Comparison of ENCODE assay signal across 8 cellular contexts in the genomic region with DNA sequence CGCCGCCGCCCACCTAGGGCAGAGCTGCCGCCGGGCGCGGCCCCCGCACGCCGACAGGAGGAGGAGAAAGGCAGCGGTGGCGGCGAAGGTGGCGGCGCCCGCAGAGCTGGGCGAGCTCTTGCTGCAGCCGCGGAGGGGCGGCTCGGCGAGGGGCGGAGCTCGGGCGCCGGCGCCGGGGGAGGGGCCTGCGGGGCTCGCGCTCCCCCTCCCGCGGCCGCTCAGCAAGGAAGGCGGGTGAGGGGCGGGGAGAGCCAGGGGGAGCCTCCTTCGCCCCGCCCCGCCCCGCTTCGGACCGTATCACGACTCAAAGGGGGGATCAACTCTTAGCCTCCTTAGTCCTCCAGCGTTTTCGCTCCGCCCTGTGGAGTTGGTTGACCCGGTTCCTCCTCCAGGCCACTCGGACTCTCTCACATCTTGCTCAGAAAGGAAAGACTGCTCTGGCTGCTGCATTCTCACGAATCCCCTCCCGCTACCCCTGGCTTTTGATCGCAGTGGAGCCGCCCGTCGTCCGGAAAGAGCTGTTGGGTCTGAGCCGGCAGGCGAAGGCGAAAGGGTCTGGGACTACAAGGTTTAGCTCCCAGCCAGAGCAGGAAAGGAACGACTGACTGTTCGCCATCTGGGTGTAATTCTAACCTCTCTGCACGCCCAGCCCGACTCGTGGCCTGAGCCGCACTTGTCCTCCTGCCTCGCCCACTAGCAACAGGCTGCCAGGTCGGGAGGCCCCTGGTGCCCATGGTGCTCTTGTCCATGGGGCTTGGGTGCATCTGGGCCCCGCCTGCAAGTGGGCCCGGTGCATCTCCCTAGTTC. TPM values are rescaled to one million over a fixed set of nuclear protein-coding genes. Genes with fewer than 3 reads are reported as not detected.
DNase-seq lines count a peak whose midpoint lies in the region; ATAC-seq and TF ChIP-seq lines count a peak whose summit lies in the region.

Gene ATP8A1, minus strand, starts transcription at position 120 of the 807 bp plus-strand sequence. CDS start 232 bp downstream, outside the sequence.

- POLR2A ChIA-PET in BJ (lab: Charles Lee) = interaction anchor here (0.6 kb wide), 1 partner anchor 48 kb away, joined by 3 read pairs; no protein-coding TSS in a partner anchor

- no peaks in the 10 kb centered on the region for H3K36me3 ChIP-seq in BJ (ENCODE audit: control insufficient read depth, insufficient read depth, low read length)

- H3K4me3 ChIP-seq in BJ (ENCODE audit: low read depth, low read length) = peak within 1 kb of the TSS; percentile 59

- peak; percentile 20; the same call in 1 of the 2 replicates for TF ChIP-seq CTCF in BJ (IDR thresholded peaks at IDR 0.05; ENCODE audit: insufficient read depth, low read depth, low read length)

- H3K27me3 ChIP-seq in BJ (ENCODE audit: control insufficient read depth, insufficient read depth, low read length) = no peaks in the 10 kb centered on the region

- ATAC-seq in GM19324 (IDR thresholded peaks at IDR 0.05; ENCODE audit: low FRiP score, unreplicated experiment) = peak; percentile 82
- peak; percentile 69 for ATAC-seq in HG03460 (IDR thresholded peaks at IDR 0.05; ENCODE audit: unreplicated experiment)

- CTCF ChIA-PET in BJ (lab: Yijun Ruan, JAX) = interaction anchor here (0.6 to 1.2 kb wide), 3 partner anchors 13 to 21 kb away, joined by 3 to 4 read pairs (median 3); no protein-coding TSS in a partner anchor

- H3K27ac ChIP-seq in cingulate gyrus (ENCODE audit: low read depth, low read length) = peak within 1 kb of the TSS; percentile 96

- DNase-seq in BJ (ENCODE audit: low read depth) (peak; percentile 18), NCI-H524 treated with DMSO at 0.1 percent for 48 hours (lab: John Stamatoyannopoulos, UW) (peak; percentile 75), kidney tubule cell (ENCODE audit: low spot score) (peak; percentile 89)
- DNase-seq in activated CD4-positive, alpha-beta T cell treated with anti-CD3 and anti-CD28 coated beads for 4 hours = peak; percentile 95 to 96
- DNase-seq in stimulated activated CD4-positive, alpha-beta T cell treated with anti-CD3 and anti-CD28 coated beads, Interleukin-1b, Interleukin-23, amount 100 ng/mL, for 1 hour (ENCODE audit: low read depth in 2 of 2) = peak; percentile 85 to 92

RNA-seq across cellular contexts. Expression of gene ATP8A1, which starts in this region (rescaled TPM):
- polyA plus RNA-seq in BJ (2011; rRNA removed) = 0.02 and 0.37 TPM in 2 replicates
- polyA minus RNA-seq in BJ (2011; rRNA and poly(A)+ RNA removed) = 0.05 and 0.14 TPM in 2 replicates

Comparison
In these comparisons a context has a peak if more than half of its experiments do, and no peak if none do; other contexts are left out.
1. Peak in every context shown above with its lines: DNase-seq, ATAC-seq, H3K4me3 ChIP-seq and H3K27ac ChIP-seq.
2. Peak in DNase-seq and H3K4me3 ChIP-seq in BJ; RNA of the gene not detected or under 1 TPM.
3. DNase-seq: peak in every context shown above with its lines; median percentile 96 in activated CD4-positive, alpha-beta T cell treated with anti-CD3 and anti-CD28 coated beads for 4 hours; 89 in kidney tubule cell; 88 in stimulated activated CD4-positive, alpha-beta T cell treated with anti-CD3 and anti-CD28 coated beads, Interleukin-1b, Interleukin-23, amount 100 ng/mL, for 1 hour; 75 in NCI-H524 treated with DMSO at 0.1 percent for 48 hours; 18 in BJ.